Comparison of ENCODE assay signal across 23 cellular contexts in the genomic region with DNA sequence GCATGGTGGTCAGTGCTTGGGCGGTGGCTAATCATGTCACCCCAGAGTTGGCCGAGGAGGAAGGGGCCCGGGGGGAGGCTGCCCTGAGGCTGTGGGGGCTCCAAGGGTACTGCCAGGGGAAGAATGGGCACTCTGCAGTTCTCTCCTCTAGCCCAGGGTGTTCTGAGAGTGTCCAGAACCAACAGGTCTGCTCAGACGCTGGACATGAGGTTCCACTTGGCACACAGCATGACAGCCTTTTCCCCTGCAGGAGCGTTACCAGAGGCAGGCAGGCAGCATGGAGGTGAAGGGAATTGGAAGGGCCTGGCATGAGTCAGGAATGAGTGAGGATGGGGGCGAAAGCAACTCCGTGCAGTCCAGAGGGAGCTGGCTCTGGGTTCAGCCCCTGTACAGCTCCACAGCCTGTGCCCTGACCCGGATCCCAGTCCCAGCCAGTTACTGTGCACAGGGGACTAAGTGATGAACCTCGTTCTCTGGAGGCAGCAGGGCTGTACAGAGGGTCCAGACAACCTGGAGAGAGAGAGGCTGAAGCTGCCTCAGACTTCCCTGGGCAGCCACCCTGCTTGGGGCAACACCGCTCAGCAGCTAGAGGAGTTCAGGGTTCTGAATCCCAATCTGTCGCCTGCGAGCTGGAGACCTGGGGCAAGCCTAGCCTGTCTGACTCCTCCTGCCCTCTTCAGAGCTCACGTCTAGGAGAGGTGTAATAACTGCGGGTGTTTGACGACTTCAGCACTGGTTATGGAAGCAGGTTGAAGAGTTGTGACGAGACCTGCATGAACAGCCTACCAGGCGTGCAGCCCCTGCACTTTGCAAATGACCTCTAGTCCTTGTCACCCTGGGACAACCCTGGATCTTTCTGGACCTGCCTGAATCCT. TPM values are rescaled to one million over a fixed set of nuclear protein-coding genes. Genes with fewer than 3 reads are reported as not detected.
DNase-seq lines count a peak whose midpoint lies in the region; ATAC-seq and TF ChIP-seq lines count a peak whose summit lies in the region.
"Had no signal": no experiment of that assay in that cellular context is flagged by ENCODE, and none has a peak within 500 bp of the region (broad histone marks: within the 10 kb centered on the region; RNA-seq: fewer than 3 reads in every experiment).

No MANE protein-coding gene starts in this region.

- H3K79me2 ChIP-seq in SK-N-SH (ENCODE audit: insufficient read depth) (no peaks in the 10 kb centered on the region), neural progenitor cell (ENCODE audit: low read depth) (no peaks in the 10 kb centered on the region)

- H3K4me3 ChIP-seq in H7 (ENCODE audit: insufficient read depth, low read depth, low read length), result no peak overlapping the region
- H3K4me3 ChIP-seq in SK-N-SH (ENCODE audit: low read depth in 2 of 2, low read length in 1 of 2), result no peak overlapping the region
- no peak overlapping the region for H3K4me3 ChIP-seq in neural progenitor cell
- H3K4me3 ChIP-seq: adrenal gland, prostate gland, thoracic aorta had no signal

- H3K4me1 Mint-ChIP-seq in stimulated activated effector memory CD8-positive, alpha-beta T cell treated with anti-CD3 and anti-CD28 coated beads, Interleukin-12 subunit alpha, Interleukin-12 subunit beta, amount 100 ng/mL, for 72 hours, result no peaks in the 10 kb centered on the region
- H3K4me1 Mint-ChIP-seq in neural progenitor cell, result peaks cover 11% of the 10 kb centered on the region

- H3K27me3 ChIP-seq in H7 (ENCODE audit: control insufficient read depth, insufficient read depth, low read length) (no peaks in the 10 kb centered on the region), SK-N-SH (ENCODE audit: insufficient read depth) (no peaks in the 10 kb centered on the region), neural progenitor cell (peaks cover 3% of the 10 kb centered on the region)
- H3K27me3 ChIP-seq: adrenal gland, foreskin keratinocyte had no signal

- H4K20me1 ChIP-seq in SK-N-SH (ENCODE audit: insufficient read depth) (no peaks in the 10 kb centered on the region), neural progenitor cell (ENCODE audit: low read depth) (no peaks in the 10 kb centered on the region)

- peak; percentile 15 for DNase-seq in H7
- DNase-seq in SK-N-SH, result no peak
- peak; percentile 51 for DNase-seq in islet precursor cell
- no peak for DNase-seq in stimulated activated effector memory CD8-positive, alpha-beta T cell treated with anti-CD3 and anti-CD28 coated beads, Interleukin-12 subunit alpha, Interleukin-12 subunit beta, amount 100 ng/mL, for 72 hours (ENCODE audit: low spot score in 2 of 2)
- DNase-seq in T-helper 9 cell, result no peak
- no peak for DNase-seq in neural progenitor cell (ENCODE audit: low spot score)
- DNase-seq: activated CD4-positive, alpha-beta T cell treated with anti-CD3 and anti-CD28 coated beads, Interleukin-2, amount 50 U/mL, for 1 hour; activated gamma-delta T cell treated with Interleukin-2 at 50 U/mL for 16 hours; effector CD8-positive, alpha-beta T cell; EL; foreskin keratinocyte; NCI-H1092; NCI-H1930; RPMI8226; T1000 had no signal

- no peaks in the 10 kb centered on the region for H3K36me3 Mint-ChIP-seq in stimulated activated effector memory CD8-positive, alpha-beta T cell treated with anti-CD3 and anti-CD28 coated beads, Interleukin-12 subunit alpha, Interleukin-12 subunit beta, amount 100 ng/mL, for 72 hours
- H3K36me3 Mint-ChIP-seq in neural progenitor cell, result no peaks in the 10 kb centered on the region
- H3K36me3 Mint-ChIP-seq: brain, IgD-negative memory B cell, WTC11 had no signal

- H3K9ac ChIP-seq in SK-N-SH (no peak overlapping the region), neural progenitor cell (no peak overlapping the region)

- H3K27ac ChIP-seq in SK-N-SH (ENCODE audit: low read depth in 2 of 2, low read length in 1 of 2) (peak overlapping the region in 1 of 2 experiments; percentile 99; a peak in 2 of 4 replicates), neural progenitor cell (no peak overlapping the region)
- H3K27ac ChIP-seq: C4-2B, foreskin keratinocyte, prostate gland, thoracic aorta had no signal

- TF ChIP-seq CTCF in SK-N-SH (IDR thresholded peaks at IDR 0.05) (no peak), neural progenitor cell (IDR thresholded peaks at IDR 0.05) (no peak)

- H3K36me3 ChIP-seq in H7 (replicated peaks; ENCODE audit: control insufficient read depth, insufficient read depth, low read length) (no peaks in the 10 kb centered on the region), SK-N-SH (replicated peaks in 1 of 2; ENCODE audit: control insufficient read depth in 1 of 2, insufficient read depth in 2 of 2, low read length in 1 of 2) (no peaks in the 10 kb centered on the region), neural progenitor cell (no peaks in the 10 kb centered on the region)
- H3K36me3 ChIP-seq: adrenal gland, prostate gland, thoracic aorta had no signal

- H3K4me2 ChIP-seq in SK-N-SH, result no peak overlapping the region
- no peak overlapping the region for H3K4me2 ChIP-seq in neural progenitor cell

- no peak for TF ChIP-seq EP300 in SK-N-SH (IDR thresholded peaks at IDR 0.05; ENCODE audit: borderline replicate concordance in 1 of 2, low read depth in 1 of 2, low read length in 1 of 2)

- WGBS in SK-N-SH (ENCODE audit: low lambda C conversion rate), result 84% methylated on average over 13 of the region's 17 CpGs

- H3K4me1 ChIP-seq in SK-N-SH (ENCODE audit: control insufficient read depth in 1 of 2, insufficient read depth in 2 of 2, low read depth in 1 of 2, low read length in 1 of 2) (peaks cover 12 to 54% of the 10 kb centered on the region in 2 experiments), neural progenitor cell (no peaks in the 10 kb centered on the region)
- H3K4me1 ChIP-seq: foreskin keratinocyte, prostate gland had no signal

- no peaks in the 10 kb centered on the region for H3K9me2 ChIP-seq in SK-N-SH

- POLR2A ChIA-PET in SK-N-SH (lab: Yijun Ruan, JAX), result interaction anchor here (0.7 to 3.3 kb wide), 5 partner anchors 10 to 32 kb away, joined by 3 to 27 read pairs (median 12); no protein-coding TSS in a partner anchor

- TF ChIP-seq RAD21 in SK-N-SH (IDR thresholded peaks at IDR 0.05; ENCODE audit: low read length), result no peak

- H3K9me3 Mint-ChIP-seq in stimulated activated effector memory CD8-positive, alpha-beta T cell treated with anti-CD3 and anti-CD28 coated beads, Interleukin-12 subunit alpha, Interleukin-12 subunit beta, amount 100 ng/mL, for 72 hours, result no peaks in the 10 kb centered on the region
- H3K9me3 Mint-ChIP-seq in neural progenitor cell, result no peaks in the 10 kb centered on the region
- H3K9me3 Mint-ChIP-seq: WTC11 had no signal

- H2AFZ ChIP-seq in SK-N-SH (ENCODE audit: low read depth) (no peak overlapping the region), neural progenitor cell (replicated peaks) (no peak overlapping the region)

- H3F3A ChIP-seq in SK-N-SH (replicated peaks; ENCODE audit: insufficient read depth), result peaks cover 20% of the 10 kb centered on the region
- H3F3A ChIP-seq in neural progenitor cell (ENCODE audit: low read depth), result no peaks in the 10 kb centered on the region

- no peak overlapping the region for H3K4me3 Mint-ChIP-seq in stimulated activated effector memory CD8-positive, alpha-beta T cell treated with anti-CD3 and anti-CD28 coated beads, Interleukin-12 subunit alpha, Interleukin-12 subunit beta, amount 100 ng/mL, for 72 hours
- no peak overlapping the region for H3K4me3 Mint-ChIP-seq in neural progenitor cell
- H3K4me3 Mint-ChIP-seq: brain, WTC11 had no signal

- CTCF ChIA-PET in SK-N-SH (lab: Yijun Ruan, JAX), result interaction anchor here (0.7 to 11.8 kb wide), 9 partner anchors 11 to 80 kb away, joined by 3 to 230 read pairs (median 8); a partner anchor contains a TSS

- ATAC-seq in stimulated activated effector memory CD8-positive, alpha-beta T cell treated with anti-CD3 and anti-CD28 coated beads, Interleukin-12 subunit alpha, Interleukin-12 subunit beta, amount 100 ng/mL, for 72 hours, result peak; percentile 20
- ATAC-seq in GM18909 (IDR thresholded peaks at IDR 0.05; ENCODE audit: poor library complexity, unreplicated experiment), result no peak
- ATAC-seq: foreskin keratinocyte had no signal

- no peaks in the 10 kb centered on the region for H3K9me3 ChIP-seq in SK-N-SH
- no peaks in the 10 kb centered on the region for H3K9me3 ChIP-seq in neural progenitor cell (ENCODE audit: low read depth)
- H3K9me3 ChIP-seq: adrenal gland, prostate gland, thoracic aorta had no signal

- no peak overlapping the region for H3K27ac Mint-ChIP-seq in stimulated activated effector memory CD8-positive, alpha-beta T cell treated with anti-CD3 and anti-CD28 coated beads, Interleukin-12 subunit alpha, Interleukin-12 subunit beta, amount 100 ng/mL, for 72 hours
- H3K27ac Mint-ChIP-seq in neural progenitor cell, result no peak overlapping the region
- H3K27ac Mint-ChIP-seq: IgD-negative memory B cell, WTC11 had no signal

- H3K27me3 Mint-ChIP-seq in neural progenitor cell (ENCODE audit: insufficient read depth, low read depth), result peaks cover 19% of the 10 kb centered on the region

TF ChIP-seq in SK-N-SH, 30 proteins besides CTCF, POLR2A, EP300 and RAD21:
- peak; percentile 17; the same call in 1 of the 2 replicates for TF ChIP-seq TCF12 (IDR thresholded peaks at IDR 0.05)
- TF ChIP-seq YY1 (IDR thresholded peaks at IDR 0.05; ENCODE audit: low read depth), result no peak

RNA-seq across cellular contexts. Expression of a gene that starts 14.7 kb away (rescaled TPM):
- total RNA-seq in H7 (2014; rRNA removed; shearing (Covaris generic)), result 14.6 and 16.4 TPM in 2 replicates
- 11.3 and 16.9 TPM in 2 replicates for polyA plus RNA-seq in SK-N-SH (2012; rRNA removed)
- polyA plus RNA-seq in SK-N-SH (2012; cell fraction: cytosol; rRNA removed), result 7.1 and 10.0 TPM in 2 replicates
- 43.6 and 49.5 TPM in 2 replicates for polyA plus RNA-seq in SK-N-SH (2012; cell fraction: nucleus; rRNA removed)
- 28.7 and 41.3 TPM in 2 replicates for total RNA-seq in neural progenitor cell (ENCODE audit: low replicate concordance)
- polyA plus RNA-seq: IgD-negative memory B cell had no signal

Comparison
In these comparisons a context has a peak if more than half of its experiments do, and no peak if none do; other contexts are left out.
1. DNase-seq: peak in H7 (single experiment) and islet precursor cell (single experiment); none in SK-N-SH (single experiment), stimulated activated effector memory CD8-positive, alpha-beta T cell treated with anti-CD3 and anti-CD28 coated beads, Interleukin-12 subunit alpha, Interleukin-12 subunit beta, amount 100 ng/mL, for 72 hours (0 of 2), T-helper 9 cell (single experiment) and neural progenitor cell (single experiment).